2 cellular contexts compared by ENCODE assay signal in the genomic region with DNA sequence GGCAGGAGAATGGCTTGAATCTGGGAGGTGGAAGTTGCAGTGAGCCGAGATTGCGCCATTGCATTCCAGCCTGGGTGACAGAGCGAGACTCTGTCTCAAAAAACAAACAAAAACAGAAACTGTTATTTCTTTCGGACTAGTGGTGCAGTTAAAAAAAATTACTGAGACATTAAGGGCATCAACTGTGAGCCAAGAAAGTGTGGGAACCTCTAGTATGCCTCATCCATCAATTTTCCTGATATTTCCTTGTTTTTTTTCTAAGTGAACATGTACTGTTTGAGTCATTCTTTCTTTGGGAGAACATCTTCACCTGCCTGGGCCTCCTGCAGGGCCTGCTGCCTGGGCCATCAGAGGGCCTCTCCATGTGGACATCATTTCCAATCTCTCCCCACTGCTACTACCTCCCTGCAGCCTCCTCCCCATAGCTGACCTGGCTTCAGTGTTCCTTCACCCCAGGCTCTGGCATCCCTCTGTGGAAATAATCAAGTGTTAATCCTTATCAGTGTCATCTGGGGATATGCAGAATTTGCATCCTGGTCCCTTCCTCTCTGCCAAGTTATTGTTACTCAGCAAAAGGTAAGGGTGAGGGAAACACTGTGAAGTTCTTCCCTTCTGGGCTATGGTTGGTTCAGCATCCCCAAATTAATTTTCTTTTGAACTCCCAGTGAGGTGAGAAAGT.
TF ChIP-seq lines count a peak whose summit lies in the region.

No MANE protein-coding gene starts in this region.

TF ChIP-seq in A549, 52 proteins besides CTCF, POLR2A, EP300 and RAD21 (continued from another document):
- TF ChIP-seq BCL3 (IDR thresholded peaks at IDR 0.05) (peak; percentile 50; the same call in 1 of the 3 replicates), TP53 (CRISPR knock-in tag; IDR thresholded peaks at IDR 0.05) (no peak), RFX5 (IDR thresholded peaks at IDR 0.05) (no peak), CBX2 (IDR thresholded peaks at IDR 0.05; ENCODE audit: borderline replicate concordance, low read depth) (no peak), HOXB5 (CRISPR knock-in tag; IDR thresholded peaks at IDR 0.05) (no peak)

TF ChIP-seq in Ishikawa, 13 proteins besides CTCF, POLR2A, EP300 and RAD21 (continued from another document):
- TF ChIP-seq, protein P1, sequence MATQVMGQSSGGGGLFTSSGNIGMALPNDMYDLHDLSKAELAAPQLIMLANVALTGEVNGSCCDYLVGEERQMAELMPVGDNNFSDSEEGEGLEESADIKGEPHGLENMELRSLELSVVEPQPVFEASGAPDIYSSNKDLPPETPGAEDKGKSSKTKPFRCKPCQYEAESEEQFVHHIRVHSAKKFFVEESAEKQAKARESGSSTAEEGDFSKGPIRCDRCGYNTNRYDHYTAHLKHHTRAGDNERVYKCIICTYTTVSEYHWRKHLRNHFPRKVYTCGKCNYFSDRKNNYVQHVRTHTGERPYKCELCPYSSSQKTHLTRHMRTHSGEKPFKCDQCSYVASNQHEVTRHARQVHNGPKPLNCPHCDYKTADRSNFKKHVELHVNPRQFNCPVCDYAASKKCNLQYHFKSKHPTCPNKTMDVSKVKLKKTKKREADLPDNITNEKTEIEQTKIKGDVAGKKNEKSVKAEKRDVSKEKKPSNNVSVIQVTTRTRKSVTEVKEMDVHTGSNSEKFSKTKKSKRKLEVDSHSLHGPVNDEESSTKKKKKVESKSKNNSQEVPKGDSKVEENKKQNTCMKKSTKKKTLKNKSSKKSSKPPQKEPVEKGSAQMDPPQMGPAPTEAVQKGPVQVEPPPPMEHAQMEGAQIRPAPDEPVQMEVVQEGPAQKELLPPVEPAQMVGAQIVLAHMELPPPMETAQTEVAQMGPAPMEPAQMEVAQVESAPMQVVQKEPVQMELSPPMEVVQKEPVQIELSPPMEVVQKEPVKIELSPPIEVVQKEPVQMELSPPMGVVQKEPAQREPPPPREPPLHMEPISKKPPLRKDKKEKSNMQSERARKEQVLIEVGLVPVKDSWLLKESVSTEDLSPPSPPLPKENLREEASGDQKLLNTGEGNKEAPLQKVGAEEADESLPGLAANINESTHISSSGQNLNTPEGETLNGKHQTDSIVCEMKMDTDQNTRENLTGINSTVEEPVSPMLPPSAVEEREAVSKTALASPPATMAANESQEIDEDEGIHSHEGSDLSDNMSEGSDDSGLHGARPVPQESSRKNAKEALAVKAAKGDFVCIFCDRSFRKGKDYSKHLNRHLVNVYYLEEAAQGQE (IDR thresholded peaks at IDR 0.05; ENCODE audit: low read depth), result no peak
- TF ChIP-seq TEAD4 (IDR thresholded peaks at IDR 0.05) (peak; percentile 91), TCF12 (IDR thresholded peaks at IDR 0.05; ENCODE audit: low read depth) (peak; percentile 85)
